20 cellular contexts compared by ENCODE assay signal in genomic region chr6:138461647-138462046, GRCh38. TPM values are rescaled to one million over a fixed set of nuclear protein-coding genes. Genes with fewer than 3 reads are reported as not detected.
A peak's percentile ranks its signal among the peaks of the same experiment; 100 is the strongest.
DNase-seq lines count a peak whose midpoint lies in the region; ATAC-seq and TF ChIP-seq lines count a peak whose summit lies in the region.
"Had no signal": no experiment of that assay in that cellular context is flagged by ENCODE, and none has a peak within 500 bp of the region (broad histone marks: within the 10 kb centered on the region; RNA-seq: fewer than 3 reads in every experiment).

No MANE protein-coding gene starts in this region.

- H3K27ac Mint-ChIP-seq in activated CD8-positive, alpha-beta T cell treated with anti-CD3 and anti-CD28 coated beads, Interleukin-2, amount 10 ng/mL, durations not matched to agents 7 days and 5 days: peak overlapping the region; percentile 37
- H3K27ac Mint-ChIP-seq in activated CD8-positive, alpha-beta T cell treated with anti-CD3 and anti-CD28 coated beads for 36 hours: no peak overlapping the region
- H3K27ac Mint-ChIP-seq in stimulated activated naive CD8-positive, alpha-beta T cell treated with anti-CD3 and anti-CD28 coated beads, Interleukin-15, amount 100 ng/mL, for 72 hours: peak overlapping the region; percentile 1 to 21
- no peak overlapping the region for H3K27ac Mint-ChIP-seq in progenitor cell of endocrine pancreas
- H3K27ac Mint-ChIP-seq: CD14-positive monocyte; CD4-positive, alpha-beta T cell; CD8-positive, alpha-beta memory T cell; HFFc6 had no signal

- POLR2A ChIA-PET in activated CD8-positive, alpha-beta T cell treated with anti-CD3 and anti-CD28 coated beads, Interleukin-2, amount 10 ng/mL, durations not matched to agents 7 days and 5 days (lab: Charles Lee): no interaction called here
- POLR2A ChIA-PET in activated CD8-positive, alpha-beta T cell treated with anti-CD3 and anti-CD28 coated beads for 36 hours (lab: Charles Lee): interaction anchor here (1.0 kb wide), 1 partner anchor 46 kb away, joined by 3 read pairs; no protein-coding TSS in a partner anchor

- H3K9me3 Mint-ChIP-seq in activated CD8-positive, alpha-beta T cell treated with anti-CD3 and anti-CD28 coated beads, Interleukin-2, amount 10 ng/mL, durations not matched to agents 7 days and 5 days (ENCODE audit: insufficient read depth): peaks cover 9% of the 10 kb centered on the region
- H3K9me3 Mint-ChIP-seq in activated CD8-positive, alpha-beta T cell treated with anti-CD3 and anti-CD28 coated beads for 36 hours: no peaks in the 10 kb centered on the region
- peaks cover 0 to 14% of the 10 kb centered on the region in 2 donors for H3K9me3 Mint-ChIP-seq in stimulated activated naive CD8-positive, alpha-beta T cell treated with anti-CD3 and anti-CD28 coated beads, Interleukin-15, amount 100 ng/mL, for 72 hours
- H3K9me3 Mint-ChIP-seq in progenitor cell of endocrine pancreas (ENCODE audit: low read depth): peaks cover 7% of the 10 kb centered on the region
- H3K9me3 Mint-ChIP-seq: CD4-positive, alpha-beta T cell; CD8-positive, alpha-beta memory T cell; HFFc6 had no signal

- no peak for ATAC-seq in activated CD8-positive, alpha-beta T cell treated with anti-CD3 and anti-CD28 coated beads, Interleukin-2, amount 10 ng/mL, durations not matched to agents 7 days and 5 days
- ATAC-seq in activated CD8-positive, alpha-beta T cell treated with anti-CD3 and anti-CD28 coated beads for 36 hours: no peak
- ATAC-seq in stimulated activated naive CD8-positive, alpha-beta T cell treated with anti-CD3 and anti-CD28 coated beads, Interleukin-15, amount 100 ng/mL, for 72 hours: no peak
- no peak for ATAC-seq in stimulated activated naive CD8-positive, alpha-beta T cell treated with anti-CD3 and anti-CD28 coated beads, Interleukin-15, Interleukin-2, amounts not matched to agents 100 U/mL and 50 U/mL, for 24 hours
- ATAC-seq: A549 had no signal

- DNase-seq in activated CD8-positive, alpha-beta T cell treated with anti-CD3 and anti-CD28 coated beads, Interleukin-2, amount 10 ng/mL, durations not matched to agents 7 days and 5 days: no peak
- no peak for DNase-seq in activated CD8-positive, alpha-beta T cell treated with anti-CD3 and anti-CD28 coated beads for 36 hours
- no peak for DNase-seq in stimulated activated naive CD8-positive, alpha-beta T cell treated with anti-CD3 and anti-CD28 coated beads, Interleukin-15, amount 100 ng/mL, for 72 hours
- DNase-seq in stimulated activated naive CD8-positive, alpha-beta T cell treated with anti-CD3 and anti-CD28 coated beads, Interleukin-15, Interleukin-2, amounts not matched to agents 100 U/mL and 50 U/mL, for 24 hours: no peak
- no peak for DNase-seq in NCI-H1436 (lab: John Stamatoyannopoulos, UW)
- DNase-seq in progenitor cell of endocrine pancreas (ENCODE audit: low spot score, unreplicated experiment): no peak
- DNase-seq: 8988T; ACHN; AML-193; BE2C; CD4-positive, alpha-beta T cell; CD8-positive, alpha-beta memory T cell; DMS53; DMS79 treated with DMSO at 0.1 percent for 48 hours; GF-D8; GOT3; HFFc6 had no signal

- H3K4me1 Mint-ChIP-seq in activated CD8-positive, alpha-beta T cell treated with anti-CD3 and anti-CD28 coated beads, Interleukin-2, amount 10 ng/mL, durations not matched to agents 7 days and 5 days (ENCODE audit: low read depth): peaks cover 14% of the 10 kb centered on the region
- H3K4me1 Mint-ChIP-seq in activated CD8-positive, alpha-beta T cell treated with anti-CD3 and anti-CD28 coated beads for 36 hours (ENCODE audit: low read depth): peaks cover 3% of the 10 kb centered on the region
- peaks cover 10% of the 10 kb centered on the region for H3K4me1 Mint-ChIP-seq in stimulated activated naive CD8-positive, alpha-beta T cell treated with anti-CD3 and anti-CD28 coated beads, Interleukin-15, amount 100 ng/mL, for 72 hours
- peaks cover 1% of the 10 kb centered on the region for H3K4me1 Mint-ChIP-seq in progenitor cell of endocrine pancreas (ENCODE audit: low read depth)

- peaks cover 5% of the 10 kb centered on the region for H3K36me3 Mint-ChIP-seq in activated CD8-positive, alpha-beta T cell treated with anti-CD3 and anti-CD28 coated beads, Interleukin-2, amount 10 ng/mL, durations not matched to agents 7 days and 5 days (ENCODE audit: low read depth)
- no peaks in the 10 kb centered on the region for H3K36me3 Mint-ChIP-seq in activated CD8-positive, alpha-beta T cell treated with anti-CD3 and anti-CD28 coated beads for 36 hours (ENCODE audit: low read depth)
- H3K36me3 Mint-ChIP-seq in progenitor cell of endocrine pancreas (ENCODE audit: insufficient read depth): peaks cover 52% of the 10 kb centered on the region

- no peak overlapping the region for H3K4me3 Mint-ChIP-seq in activated CD8-positive, alpha-beta T cell treated with anti-CD3 and anti-CD28 coated beads, Interleukin-2, amount 10 ng/mL, durations not matched to agents 7 days and 5 days
- no peak overlapping the region for H3K4me3 Mint-ChIP-seq in activated CD8-positive, alpha-beta T cell treated with anti-CD3 and anti-CD28 coated beads for 36 hours
- H3K4me3 Mint-ChIP-seq in stimulated activated naive CD8-positive, alpha-beta T cell treated with anti-CD3 and anti-CD28 coated beads, Interleukin-15, amount 100 ng/mL, for 72 hours: no peak overlapping the region
- no peak overlapping the region for H3K4me3 Mint-ChIP-seq in progenitor cell of endocrine pancreas (ENCODE audit: low read depth)
- H3K4me3 Mint-ChIP-seq: CD14-positive monocyte; CD4-positive, alpha-beta T cell; CD8-positive, alpha-beta memory T cell; HFFc6 had no signal

- intact Hi-C loops in activated CD8-positive, alpha-beta T cell treated with anti-CD3 and anti-CD28 coated beads for 36 hours (cut with micrococcal nuclease): no loop called here

- no peaks in the 10 kb centered on the region for H3K27me3 Mint-ChIP-seq in activated CD8-positive, alpha-beta T cell treated with anti-CD3 and anti-CD28 coated beads, Interleukin-2, amount 10 ng/mL, durations not matched to agents 7 days and 5 days (ENCODE audit: low read depth)
- H3K27me3 Mint-ChIP-seq in activated CD8-positive, alpha-beta T cell treated with anti-CD3 and anti-CD28 coated beads for 36 hours: no peaks in the 10 kb centered on the region
- no peaks in the 10 kb centered on the region for H3K27me3 Mint-ChIP-seq in stimulated activated naive CD8-positive, alpha-beta T cell treated with anti-CD3 and anti-CD28 coated beads, Interleukin-15, amount 100 ng/mL, for 72 hours
- H3K27me3 Mint-ChIP-seq in progenitor cell of endocrine pancreas: no peaks in the 10 kb centered on the region
- H3K27me3 Mint-ChIP-seq: CD4-positive, alpha-beta T cell; CD8-positive, alpha-beta memory T cell had no signal

- TF ChIP-seq CTCF in activated CD8-positive, alpha-beta T cell treated with anti-CD3 and anti-CD28 coated beads for 36 hours (IDR thresholded peaks at IDR 0.05): no peak
- TF ChIP-seq CTCF in progenitor cell of endocrine pancreas (IDR thresholded peaks at IDR 0.05; ENCODE audit: unreplicated experiment): no peak

- CTCF ChIA-PET in activated CD8-positive, alpha-beta T cell treated with anti-CD3 and anti-CD28 coated beads, Interleukin-2, amount 10 ng/mL, durations not matched to agents 7 days and 5 days (lab: Charles Lee): no interaction called here
- CTCF ChIA-PET in activated CD8-positive, alpha-beta T cell treated with anti-CD3 and anti-CD28 coated beads for 36 hours (lab: Charles Lee): no interaction called here

TF ChIP-seq in PFSK-1, 5 proteins besides CTCF, POLR2A, EP300 and RAD21:
- TF ChIP-seq POLR2AphosphoS5 (IDR thresholded peaks at IDR 0.05; ENCODE audit: low read depth, low read length) (0 out of 2 replicates have a peak, but pooled peaks have one; percentile 6), TAF1 (IDR thresholded peaks at IDR 0.05; ENCODE audit: borderline replicate concordance, insufficient read depth, low read length) (no peak)

RNA-seq across cellular contexts. Expression of gene NHSL1, which starts 37.6 kb away (rescaled TPM):
- total RNA-seq in activated CD8-positive, alpha-beta T cell treated with anti-CD3 and anti-CD28 coated beads, Interleukin-2, amount 10 ng/mL, durations not matched to agents 7 days and 5 days: under 1 TPM; 0.13 to 0.34 TPM
- under 1 TPM; 0.18 to 0.49 TPM for total RNA-seq in activated CD8-positive, alpha-beta T cell treated with anti-CD3 and anti-CD28 coated beads for 36 hours
- polyA plus RNA-seq in PFSK-1 (2012; ENCODE audit: insufficient read length, low read depth): 104 TPM
- 79.0 and 86.5 TPM in 2 replicates for total RNA-seq in progenitor cell of endocrine pancreas
- polyA plus RNA-seq: CD8-positive, alpha-beta memory T cell had no signal

RNA-seq across cellular contexts. Expression of gene HEBP2, which starts 57.6 kb away (rescaled TPM):
- 10 to 100 TPM; 40.8 to 43.5 TPM for total RNA-seq in activated CD8-positive, alpha-beta T cell treated with anti-CD3 and anti-CD28 coated beads, Interleukin-2, amount 10 ng/mL, durations not matched to agents 7 days and 5 days
- 10 to 100 TPM; 28.2 to 28.7 TPM for total RNA-seq in activated CD8-positive, alpha-beta T cell treated with anti-CD3 and anti-CD28 coated beads for 36 hours
- 106 TPM for polyA plus RNA-seq in PFSK-1 (2012; ENCODE audit: insufficient read length, low read depth)
- 67.7 and 73.2 TPM in 2 replicates for total RNA-seq in progenitor cell of endocrine pancreas

Comparison
In these comparisons a context has a peak if more than half of its experiments do, and no peak if none do; other contexts are left out.
1. H3K27ac Mint-ChIP-seq: peak in activated CD8-positive, alpha-beta T cell treated with anti-CD3 and anti-CD28 coated beads, Interleukin-2, amount 10 ng/mL, durations not matched to agents 7 days and 5 days (single experiment) and stimulated activated naive CD8-positive, alpha-beta T cell treated with anti-CD3 and anti-CD28 coated beads, Interleukin-15, amount 100 ng/mL, for 72 hours (2 of 2); none in activated CD8-positive, alpha-beta T cell treated with anti-CD3 and anti-CD28 coated beads for 36 hours (single experiment) and progenitor cell of endocrine pancreas (single experiment).
2. RNA of gene NHSL1, which starts 37.6 kb away (total RNA-seq): 79.0 to 86.5 TPM in progenitor cell of endocrine pancreas; 0.18 to 0.49 TPM in activated CD8-positive, alpha-beta T cell treated with anti-CD3 and anti-CD28 coated beads for 36 hours and 0.13 to 0.34 TPM in activated CD8-positive, alpha-beta T cell treated with anti-CD3 and anti-CD28 coated beads, Interleukin-2, amount 10 ng/mL, durations not matched to agents 7 days and 5 days; every median in the first group is over 10 times any median in the second.